In genomic region chr2:180520206-180520605, GRCh38 we compare ENCODE assay signal across 12 cellular contexts.
DNase-seq lines count a peak whose midpoint lies in the region; ATAC-seq and TF ChIP-seq lines count a peak whose summit lies in the region.
"Had no signal": no experiment of that assay in that cellular context is flagged by ENCODE, and none has a peak within 500 bp of the region (broad histone marks: within the 10 kb centered on the region; RNA-seq: fewer than 3 reads in every experiment).

No MANE protein-coding gene starts in this region.

- intact Hi-C loops in activated T-helper 2 cell treated with anti-CD3 and anti-CD28 coated beads, Interferon-gamma antibody, Interleukin-2, Interleukin-4, amounts not matched to agents 10 μg/mL and 5 μg/mL and 100 μg/mL, durations not matched to agents 14 hours and 24 hours and 36 hours (cut with micrococcal nuclease) = no loop called here

- no peak overlapping the region for H3K4me3 Mint-ChIP-seq in WTC11
- no peak overlapping the region for H3K4me3 Mint-ChIP-seq in activated T-helper 2 cell treated with anti-CD3 and anti-CD28 coated beads, Interferon-gamma antibody, Interleukin-2, Interleukin-4, amounts not matched to agents 10 μg/mL and 5 μg/mL and 100 μg/mL, durations not matched to agents 14 hours and 24 hours and 36 hours (ENCODE audit: low read depth)
- H3K4me3 Mint-ChIP-seq: activated naive CD8-positive, alpha-beta T cell treated with anti-CD3 and anti-CD28 coated beads, Interleukin-2, amount 10 ng/mL, durations not matched to agents 7 days and 5 days; mesothelial cell of epicardium had no signal

- TF ChIP-seq RAD21 in liver (IDR thresholded peaks at IDR 0.05) = peak; percentile 59 to 68

- no peaks in the 10 kb centered on the region for H3K36me3 ChIP-seq in liver (ENCODE audit: control insufficient read depth in 4 of 4, insufficient read depth in 3 of 4, low read depth in 1 of 4, low read length in 3 of 4)

- no peaks in the 10 kb centered on the region for H3K36me3 Mint-ChIP-seq in WTC11
- no peaks in the 10 kb centered on the region for H3K36me3 Mint-ChIP-seq in activated T-helper 2 cell treated with anti-CD3 and anti-CD28 coated beads, Interferon-gamma antibody, Interleukin-2, Interleukin-4, amounts not matched to agents 10 μg/mL and 5 μg/mL and 100 μg/mL, durations not matched to agents 14 hours and 24 hours and 36 hours (ENCODE audit: low read depth)
- H3K36me3 Mint-ChIP-seq: activated naive CD8-positive, alpha-beta T cell treated with anti-CD3 and anti-CD28 coated beads, Interleukin-2, amount 10 ng/mL, durations not matched to agents 7 days and 5 days; mesothelial cell of epicardium had no signal

- H3K27ac Mint-ChIP-seq in WTC11 = no peak overlapping the region
- H3K27ac Mint-ChIP-seq in activated T-helper 2 cell treated with anti-CD3 and anti-CD28 coated beads, Interferon-gamma antibody, Interleukin-2, Interleukin-4, amounts not matched to agents 10 μg/mL and 5 μg/mL and 100 μg/mL, durations not matched to agents 14 hours and 24 hours and 36 hours = no peak overlapping the region
- H3K27ac Mint-ChIP-seq: activated naive CD8-positive, alpha-beta T cell treated with anti-CD3 and anti-CD28 coated beads, Interleukin-2, amount 10 ng/mL, durations not matched to agents 7 days and 5 days; mesothelial cell of epicardium had no signal

- DNase-seq in DMS153 treated with DMSO at 0.1 percent for 48 hours (lab: John Stamatoyannopoulos, UW; ENCODE audit: unreplicated experiment) (peak; percentile 65), LHCN-M2 (ENCODE audit: low read depth) (peak; percentile 47), WTC11 (ENCODE audit: low spot score) (no peak), HuH-7 (ENCODE audit: low spot score) (no peak)
- no peak for DNase-seq in activated T-helper 2 cell treated with anti-CD3 and anti-CD28 coated beads, Interferon-gamma antibody, Interleukin-2, Interleukin-4, amounts not matched to agents 10 μg/mL and 5 μg/mL and 100 μg/mL, durations not matched to agents 14 hours and 24 hours and 36 hours (ENCODE audit: low spot score)
- DNase-seq: activated CD4-positive, alpha-beta T cell treated with anti-CD3 and anti-CD28 coated beads for 4 hours; activated naive CD8-positive, alpha-beta T cell treated with anti-CD3 and anti-CD28 coated beads, Interleukin-2, amount 10 ng/mL, durations not matched to agents 7 days and 5 days had no signal

- no peak overlapping the region for H3K9ac ChIP-seq in liver (ENCODE audit: low read depth in 1 of 2, low read length in 2 of 2)

- peaks cover 31% of the 10 kb centered on the region for H3K4me1 Mint-ChIP-seq in WTC11
- H3K4me1 Mint-ChIP-seq in activated T-helper 2 cell treated with anti-CD3 and anti-CD28 coated beads, Interferon-gamma antibody, Interleukin-2, Interleukin-4, amounts not matched to agents 10 μg/mL and 5 μg/mL and 100 μg/mL, durations not matched to agents 14 hours and 24 hours and 36 hours (ENCODE audit: low read depth) = no peaks in the 10 kb centered on the region

- no peaks in the 10 kb centered on the region for H3K4me1 ChIP-seq in liver (ENCODE audit: control insufficient read depth in 4 of 4, insufficient read depth in 4 of 4, low read length in 3 of 4)

- CTCF ChIA-PET in WTC11 (lab: Charles Lee) = interaction anchor here (0.6 to 1.4 kb wide), 3 partner anchors 84 to 460 kb away, joined by 3 to 5 read pairs (median 3); partner anchors contain the start of gene UBE2E3

- ATAC-seq in WTC11 (peak; percentile 50; the same call in 1 of the 2 replicates), GM19023 (IDR thresholded peaks at IDR 0.05; ENCODE audit: unreplicated experiment) (no peak), GM19035 (IDR thresholded peaks at IDR 0.05; ENCODE audit: unreplicated experiment) (no peak)
- ATAC-seq: K562 had no signal

- no peaks in the 10 kb centered on the region for H3K27me3 ChIP-seq in liver (ENCODE audit: control insufficient read depth in 4 of 4, insufficient read depth in 4 of 4, low read length in 3 of 4)

- no peaks in the 10 kb centered on the region; the same call in 1 of the 2 replicates for H3K27me3 Mint-ChIP-seq in WTC11 (ENCODE audit: low read depth)
- H3K27me3 Mint-ChIP-seq in activated T-helper 2 cell treated with anti-CD3 and anti-CD28 coated beads, Interferon-gamma antibody, Interleukin-2, Interleukin-4, amounts not matched to agents 10 μg/mL and 5 μg/mL and 100 μg/mL, durations not matched to agents 14 hours and 24 hours and 36 hours (ENCODE audit: low read depth) = no peaks in the 10 kb centered on the region
- H3K27me3 Mint-ChIP-seq: activated naive CD8-positive, alpha-beta T cell treated with anti-CD3 and anti-CD28 coated beads, Interleukin-2, amount 10 ng/mL, durations not matched to agents 7 days and 5 days had no signal

- no peak overlapping the region for H3K4me3 ChIP-seq in liver (ENCODE audit: low read depth in 1 of 3, low read length in 3 of 3)
- H3K4me3 ChIP-seq: K562 had no signal

- H3K27ac ChIP-seq in liver (ENCODE audit: low read depth in 1 of 2, low read length in 2 of 2) = no peak overlapping the region

- no peaks in the 10 kb centered on the region for H3K9me3 ChIP-seq in liver (ENCODE audit: control insufficient read depth in 4 of 4, low read length in 3 of 4)

- POLR2A ChIA-PET in WTC11 (lab: Charles Lee) = no interaction called here

- TF ChIP-seq CTCF in WTC11 (IDR thresholded peaks at IDR 0.05) (no peak), liver (IDR thresholded peaks at IDR 0.05; ENCODE audit: low read depth, low read length, missing input control) (peak; percentile 13)

- no peaks in the 10 kb centered on the region for H3K9me3 Mint-ChIP-seq in WTC11
- H3K9me3 Mint-ChIP-seq in activated T-helper 2 cell treated with anti-CD3 and anti-CD28 coated beads, Interferon-gamma antibody, Interleukin-2, Interleukin-4, amounts not matched to agents 10 μg/mL and 5 μg/mL and 100 μg/mL, durations not matched to agents 14 hours and 24 hours and 36 hours = no peaks in the 10 kb centered on the region
- H3K9me3 Mint-ChIP-seq: activated naive CD8-positive, alpha-beta T cell treated with anti-CD3 and anti-CD28 coated beads, Interleukin-2, amount 10 ng/mL, durations not matched to agents 7 days and 5 days; mesothelial cell of epicardium had no signal

TF ChIP-seq in WTC11, 78 proteins besides CTCF, POLR2A, EP300 and RAD21 (continues in another document):
- TF ChIP-seq HMGXB4 (CRISPR knock-in tag; IDR thresholded peaks at IDR 0.05) (no peak), ZNF416 (CRISPR knock-in tag; IDR thresholded peaks at IDR 0.05) (no peak), ETV6 (CRISPR knock-in tag; IDR thresholded peaks at IDR 0.05) (no peak)

TF ChIP-seq in liver, 16 proteins besides CTCF, POLR2A, EP300 and RAD21:
- TF ChIP-seq NR2F2 (IDR thresholded peaks at IDR 0.05) = no peak

Comparison
In these comparisons a context has a peak if more than half of its experiments do, and no peak if none do; other contexts are left out.
1. DNase-seq: peak in DMS153 treated with DMSO at 0.1 percent for 48 hours (single experiment) and LHCN-M2 (single experiment); none in WTC11 (single experiment), activated T-helper 2 cell treated with anti-CD3 and anti-CD28 coated beads, Interferon-gamma antibody, Interleukin-2, Interleukin-4, amounts not matched to agents 10 μg/mL and 5 μg/mL and 100 μg/mL, durations not matched to agents 14 hours and 24 hours and 36 hours (single experiment) and HuH-7 (single experiment).